8 cellular contexts compared by ENCODE assay signal in the genomic region with DNA sequence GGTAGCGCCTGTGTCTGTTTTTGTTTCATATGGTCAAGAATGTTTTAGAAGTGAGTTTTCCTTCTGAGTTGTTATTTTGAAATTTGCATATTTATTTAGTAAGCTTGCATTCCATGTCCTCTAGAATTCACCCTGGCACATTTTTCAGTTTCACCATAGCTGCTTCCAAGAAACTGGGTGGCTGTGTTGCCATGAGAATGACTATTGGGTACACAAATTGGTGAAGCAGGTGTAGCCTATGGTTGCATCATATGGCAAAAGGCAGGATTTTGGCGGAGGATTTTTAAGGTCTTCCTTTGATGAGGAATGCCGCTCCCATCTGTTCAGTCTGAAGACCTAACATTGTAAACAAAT. TPM values are rescaled to one million over a fixed set of nuclear protein-coding genes. Genes with fewer than 3 reads are reported as not detected.
DNase-seq lines count a peak whose midpoint lies in the region; ATAC-seq, FAIRE-seq and TF ChIP-seq lines count a peak whose summit lies in the region.

No MANE protein-coding gene starts in this region.

- DNase-seq in Calu3 (no peak), H1 (ENCODE audit: low read depth in 1 of 2, low spot score in 2 of 2) (no peak), NCI-H345 treated with DMSO at 0.1 percent for 48 hours (lab: John Stamatoyannopoulos, UW; ENCODE audit: unreplicated experiment) (no peak), H4 (ENCODE audit: low spot score) (no peak)

- no peaks in the 10 kb centered on the region for H3K79me1 ChIP-seq in H1 (ENCODE audit: low read depth, low read length)

- peaks cover 5% of the 10 kb centered on the region; the same call in 1 of the 2 replicates for H3K23me2 ChIP-seq in H1 (ENCODE audit: low read depth, low read length)

- no peak overlapping the region for H4K5ac ChIP-seq in H1 (ENCODE audit: insufficient read length, low read depth, low read length)

- no peak for FAIRE-seq in H1 (lab: Jason Lieb, UNC)

- H3K27ac ChIP-seq in OCI-LY3 (ENCODE audit: low read length) (peak overlapping the region; percentile 92), H1 (ENCODE audit: low read depth, low read length) (no peak overlapping the region), neutrophil (peak overlapping the region; percentile 96)

- POLR2A ChIA-PET in H1 (lab: Charles Lee; ENCODE audit: partially characterized antibody) = interaction anchor here (0.9 to 11.4 kb wide), 11 partner anchors 9 to 204 kb away, joined by 3 to 125 read pairs (median 14); a partner anchor contains a TSS

- intact Hi-C loops in Calu3 (cut with micrococcal nuclease; ENCODE audit: unreplicated experiment) = loop anchor here (10.0 kb wide), 2 partner anchors 68 to 322 kb away; a partner anchor contains a TSS

- no peak for TF ChIP-seq CTCF in Calu3 (IDR thresholded peaks at IDR 0.05; ENCODE audit: unreplicated experiment)
- no peak for TF ChIP-seq CTCF in OCI-LY3 (IDR thresholded peaks at IDR 0.05; ENCODE audit: low read depth, low read length)
- no peak for TF ChIP-seq CTCF in H1 (IDR thresholded peaks at IDR 0.05; ENCODE audit: control extremely low read depth in 1 of 3, insufficient read depth in 1 of 3, low read depth in 1 of 3, low read length in 3 of 3)
- no peak for TF ChIP-seq CTCF in neutrophil (IDR thresholded peaks at IDR 0.05)

- H2AK5ac ChIP-seq in H1 (ENCODE audit: low read depth, low read length) = no peak overlapping the region

- peak overlapping the region; percentile 96 for H3K4me3 Mint-ChIP-seq in Calu3 (ENCODE audit: low read depth, unreplicated experiment)

- no TSS peak for BruUV-seq in Calu3 (replicated peaks; lab: Mats Ljungman, UMichigan)

- ATAC-seq in GM21381 (IDR thresholded peaks at IDR 0.05; ENCODE audit: unreplicated experiment) (no peak), GM18502 (IDR thresholded peaks at IDR 0.05; ENCODE audit: poor library complexity, unreplicated experiment) (no peak)

- H2BK20ac ChIP-seq in H1 (ENCODE audit: low read length) = no peak overlapping the region

- no peak overlapping the region for H2BK120ac ChIP-seq in H1 (replicated peaks; ENCODE audit: low read depth, low read length)

- H2AFZ ChIP-seq in OCI-LY3 (ENCODE audit: low read depth, low read length) (no peak overlapping the region), H1 (ENCODE audit: low read length) (no peak overlapping the region)

- H2BK15ac ChIP-seq in H1 (ENCODE audit: low read length) = no peak overlapping the region

- no peak for TF ChIP-seq POLR2A in H1 (IDR thresholded peaks at IDR 0.05; ENCODE audit: control extremely low read depth in 1 of 2, low read depth in 2 of 2, low read length in 2 of 2)

- peaks cover 77% of the 10 kb centered on the region for H3K36me3 Mint-ChIP-seq in Calu3 (ENCODE audit: insufficient read depth, unreplicated experiment)

- no peak overlapping the region for H3K56ac ChIP-seq in H1 (replicated peaks; ENCODE audit: insufficient read length, low read depth, low read length)

- H3K27me3 Mint-ChIP-seq in Calu3 (ENCODE audit: unreplicated experiment) = peaks cover 13% of the 10 kb centered on the region

- CTCF ChIA-PET in Calu3 (lab: Charles Lee) = no interaction called here
- CTCF ChIA-PET in H1 (lab: Charles Lee; ENCODE audit: partially characterized antibody) = interaction anchor here (0.6 to 6.7 kb wide), 3 partner anchors 20 to 65 kb away, joined by 3 to 32 read pairs (median 4); no protein-coding TSS in a partner anchor

- H3K9ac ChIP-seq in OCI-LY3 (ENCODE audit: low read length) (peak overlapping the region; percentile 97), H1 (replicated peaks in 1 of 4; ENCODE audit: extremely low read depth in 1 of 4, low read depth in 3 of 4, low read length in 3 of 4) (peak overlapping the region in 2 of 4 experiments; percentile 57 to 91; a peak in 1 of 7 replicates)

- no peak overlapping the region for H3K14ac ChIP-seq in H1 (ENCODE audit: insufficient read length)

- H3K27ac Mint-ChIP-seq in Calu3 (ENCODE audit: unreplicated experiment) = peak overlapping the region; percentile 100

- H4K20me1 ChIP-seq in OCI-LY3 (ENCODE audit: insufficient read depth, low read length) (peaks cover 57% of the 10 kb centered on the region), H1 (replicated peaks in 1 of 2; ENCODE audit: control insufficient read depth in 1 of 2, insufficient read depth in 2 of 2, low read length in 2 of 2) (peaks cover 4 to 7% of the 10 kb centered on the region in 2 experiments)

- H3K9me3 ChIP-seq in OCI-LY3 (ENCODE audit: insufficient read depth, low read length) (no peaks in the 10 kb centered on the region), H1 (ENCODE audit: insufficient read depth in 2 of 2, low read depth in 1 of 2, low read length in 1 of 2) (no peaks in the 10 kb centered on the region), neutrophil (no peaks in the 10 kb centered on the region)

- no peak overlapping the region for H3K18ac ChIP-seq in H1 (ENCODE audit: extremely low read depth, low read length)

- TF ChIP-seq EP300 in H1 (IDR thresholded peaks at IDR 0.05; ENCODE audit: borderline replicate concordance in 1 of 2, low read depth in 2 of 2, low read length in 2 of 2) = no peak

- no peak overlapping the region for H4K8ac ChIP-seq in H1 (ENCODE audit: extremely low read depth, insufficient read depth, low read length)

- peaks cover 55% of the 10 kb centered on the region for H3K36me3 ChIP-seq in OCI-LY3 (replicated peaks; ENCODE audit: low read depth, low read length)
- peaks cover 5 to 33% (median 21%) of the 10 kb centered on the region in 4 experiments; a peak in 7 of 8 replicates for H3K36me3 ChIP-seq in H1 (ENCODE audit: control insufficient read depth in 2 of 4, insufficient read depth in 4 of 4, low read length in 3 of 4)
- peaks cover 36% of the 10 kb centered on the region for H3K36me3 ChIP-seq in neutrophil

- no peak overlapping the region for H3K23ac ChIP-seq in H1 (ENCODE audit: insufficient read length)

- H3K4me3 ChIP-seq in OCI-LY3 (ENCODE audit: low read length) = peak overlapping the region; percentile 94
- H3K4me3 ChIP-seq in H1 (ENCODE audit: extremely low read depth in 1 of 4, insufficient read depth in 2 of 4, low read depth in 3 of 4, low read length in 4 of 4) = peak overlapping the region; percentile 69 to 95 (median 84)
- H3K4me3 ChIP-seq in neutrophil (ENCODE audit: low read depth in 1 of 2, low read length in 1 of 2) = peak overlapping the region; percentile 68 to 89

- H3K79me2 ChIP-seq in OCI-LY3 (ENCODE audit: low read length) (peaks cover 63% of the 10 kb centered on the region), H1 (ENCODE audit: control insufficient read depth in 1 of 2, insufficient read depth in 2 of 2, low read length in 2 of 2) (peaks cover 0 to 32% of the 10 kb centered on the region in 2 experiments; a peak in 2 of 4 replicates)

- H3K4me1 ChIP-seq in OCI-LY3 (ENCODE audit: low read length) = peaks cover 60% of the 10 kb centered on the region
- peaks cover 5 to 17% (median 11%) of the 10 kb centered on the region in 4 experiments for H3K4me1 ChIP-seq in H1 (replicated peaks in 1 of 4; ENCODE audit: control insufficient read depth in 3 of 4, insufficient read depth in 4 of 4, low read length in 3 of 4)
- H3K4me1 ChIP-seq in neutrophil (ENCODE audit: control insufficient read depth in 1 of 2, insufficient read depth in 1 of 2, low read depth in 1 of 2, low read length in 1 of 2) = peaks cover 26 to 27% of the 10 kb centered on the region in 2 experiments

- H3K4me2 ChIP-seq in OCI-LY3 (ENCODE audit: low read length) (peak overlapping the region; percentile 87), H1 (ENCODE audit: insufficient read depth in 1 of 2, low read depth in 2 of 2, low read length in 2 of 2) (peak overlapping the region; percentile 84 to 90)

- no peak overlapping the region for H4K91ac ChIP-seq in H1 (replicated peaks; ENCODE audit: insufficient read length, low read length)

- H3K27me3 ChIP-seq in OCI-LY3 (ENCODE audit: low read depth, low read length) = no peaks in the 10 kb centered on the region
- no peaks in the 10 kb centered on the region for H3K27me3 ChIP-seq in H1 (replicated peaks in 1 of 4; ENCODE audit: control insufficient read depth in 3 of 4, extremely low read depth in 1 of 4, insufficient read depth in 3 of 4, low read length in 3 of 4)
- no peaks in the 10 kb centered on the region for H3K27me3 ChIP-seq in neutrophil

- no peak overlapping the region for H2BK12ac ChIP-seq in H1 (ENCODE audit: low read depth, low read length)

- 65% methylated on average over 3 of the region's 3 CpGs; no CpG with 5 or more reads in 1 of the 2 experiments for WGBS in H1 (ENCODE audit: extremely low coverage in 1 of 2, insufficient coverage in 1 of 2, insufficient read length in 1 of 2, insufficient replicate concordance in 2 of 2, low coverage in 1 of 2, low lambda C conversion rate in 2 of 2, missing lambda C conversion rate in 1 of 2), 2 experiments

- TF ChIP-seq RAD21 in H1 (IDR thresholded peaks at IDR 0.05 in 1 of 2, conservative IDR thresholded peaks at IDR 0.05 in 1 of 2; ENCODE audit: low read depth in 2 of 2, low read length in 2 of 2) = no peak

- H2BK5ac ChIP-seq in H1 (ENCODE audit: low read depth, low read length) = no peak overlapping the region

- H3K9me3 Mint-ChIP-seq in Calu3 (ENCODE audit: low read depth, unreplicated experiment) = peaks cover 2% of the 10 kb centered on the region

- peaks cover 13% of the 10 kb centered on the region for H3K4me1 Mint-ChIP-seq in Calu3 (ENCODE audit: low read depth, unreplicated experiment)

- H3K4ac ChIP-seq in H1 (replicated peaks; ENCODE audit: insufficient read length, low read depth, low read length) = no peak overlapping the region

RNA-seq across cellular contexts. Expression of a gene that starts 1.3 kb away (rescaled TPM):
- 111 and 116 TPM in 2 replicates for total RNA-seq in Calu3 (2022)
- 34.7 and 35.6 TPM in 2 replicates for total RNA-seq in H1 (2021; fragmentation: NEBNext Ultra II Directional; extraction: Animal tissue kit (Norgen Biotek cat#: 25700))
- polyA plus RNA-seq in H1 (2011; rRNA removed) = 17.5 and 23.3 TPM in 2 replicates
- polyA plus RNA-seq in H1 (2011; cell fraction: cytosol; rRNA removed) = 19.8 TPM
- 30.6 TPM for polyA plus RNA-seq in H1 (2011; cell fraction: nucleus; rRNA removed)
- 20.0 to 28.0 TPM (median 25.9 TPM) in 4 replicates for polyA plus RNA-seq in H1 (2012, experiment 1 of 2)
- polyA plus RNA-seq in H1 (2012, experiment 2 of 2) = 11.5 TPM
- polyA plus RNA-seq in H1 (2013, experiment 1 of 2) = 17.6 TPM
- polyA plus RNA-seq in H1 (2013, experiment 2 of 2) = 17.8 TPM
- 35.3 and 36.1 TPM in 2 replicates for polyA minus RNA-seq in H1 (2011; rRNA and poly(A)+ RNA removed)
- polyA minus RNA-seq in H1 (2011; cell fraction: cytosol; rRNA and poly(A)+ RNA removed) = 47.9 TPM
- polyA minus RNA-seq in H1 (2011; cell fraction: nucleus; rRNA and poly(A)+ RNA removed) = 32.3 TPM
- 70.1 and 86.3 TPM in 2 replicates for total RNA-seq in H4 (2014; rRNA removed; shearing (Covaris generic))

RNA-seq across cellular contexts. Expression of a gene that starts 28.5 kb away (rescaled TPM):
- not detected in 2 replicates for total RNA-seq in Calu3 (2022)
- total RNA-seq in H1 (2021; fragmentation: NEBNext Ultra II Directional; extraction: Animal tissue kit (Norgen Biotek cat#: 25700)) = not detected in 2 replicates
- polyA plus RNA-seq in H1 (2011; rRNA removed) = not detected in 2 replicates
- not detected for polyA plus RNA-seq in H1 (2011; cell fraction: cytosol; rRNA removed)
- polyA plus RNA-seq in H1 (2011; cell fraction: nucleus; rRNA removed) = not detected
- polyA plus RNA-seq in H1 (2012, experiment 1 of 2) = 0.09 TPM in 1 of 4 replicates, not detected in the others
- not detected for polyA plus RNA-seq in H1 (2012, experiment 2 of 2)
- polyA plus RNA-seq in H1 (2013, experiment 1 of 2) = not detected
- 0.02 TPM for polyA plus RNA-seq in H1 (2013, experiment 2 of 2)
- not detected in 2 replicates for polyA minus RNA-seq in H1 (2011; rRNA and poly(A)+ RNA removed)
- polyA minus RNA-seq in H1 (2011; cell fraction: cytosol; rRNA and poly(A)+ RNA removed) = not detected
- polyA minus RNA-seq in H1 (2011; cell fraction: nucleus; rRNA and poly(A)+ RNA removed) = not detected
- total RNA-seq in H4 (2014; rRNA removed; shearing (Covaris generic)) = not detected in 2 replicates

RNA-seq across cellular contexts. Expression of a gene that starts 56.1 kb away (rescaled TPM):
- total RNA-seq in Calu3 (2022) = 18.0 and 42.3 TPM in 2 replicates
- total RNA-seq in H1 (2021; fragmentation: NEBNext Ultra II Directional; extraction: Animal tissue kit (Norgen Biotek cat#: 25700)) = 2.8 and 3.2 TPM in 2 replicates
- polyA plus RNA-seq in H1 (2011; rRNA removed) = 2.0 and 2.2 TPM in 2 replicates
- polyA plus RNA-seq in H1 (2011; cell fraction: cytosol; rRNA removed) = 1.8 TPM
- polyA plus RNA-seq in H1 (2011; cell fraction: nucleus; rRNA removed) = 8.8 TPM
- 0.97 to 4.4 TPM (median 2.8 TPM) in 4 replicates for polyA plus RNA-seq in H1 (2012, experiment 1 of 2)
- polyA plus RNA-seq in H1 (2012, experiment 2 of 2) = 1.3 TPM
- polyA plus RNA-seq in H1 (2013, experiment 1 of 2) = 1.3 TPM
- polyA plus RNA-seq in H1 (2013, experiment 2 of 2) = 1.1 TPM
- polyA minus RNA-seq in H1 (2011; rRNA and poly(A)+ RNA removed) = 4.4 and 5.0 TPM in 2 replicates
- polyA minus RNA-seq in H1 (2011; cell fraction: cytosol; rRNA and poly(A)+ RNA removed) = 2.4 TPM
- 10.5 TPM for polyA minus RNA-seq in H1 (2011; cell fraction: nucleus; rRNA and poly(A)+ RNA removed)
- 6.6 and 8.4 TPM in 2 replicates for total RNA-seq in H4 (2014; rRNA removed; shearing (Covaris generic))
